13 cellular contexts compared by ENCODE assay signal in genomic region chr2:85878719-85879390, GRCh38. TPM values are rescaled to one million over a fixed set of nuclear protein-coding genes. Genes with fewer than 3 reads are reported as not detected.
DNase-seq lines count a peak whose midpoint lies in the region; ATAC-seq and TF ChIP-seq lines count a peak whose summit lies in the region.
"Had no signal": no experiment of that assay in that cellular context is flagged by ENCODE, and none has a peak within 500 bp of the region (broad histone marks: within the 10 kb centered on the region; RNA-seq: fewer than 3 reads in every experiment).

No MANE protein-coding gene starts in this region.

- no peaks in the 10 kb centered on the region for H3K36me3 ChIP-seq in upper lobe of right lung

- H3K4me3 ChIP-seq in upper lobe of right lung = no peak overlapping the region

- H3K4me1 Mint-ChIP-seq in activated naive CD4-positive, alpha-beta T cell treated with anti-CD3 and anti-CD28 coated beads, Interleukin-2, amount 50 U/mL, for 24 hours = peaks cover 76% of the 10 kb centered on the region
- peaks cover 28% of the 10 kb centered on the region for H3K4me1 Mint-ChIP-seq in activated T-helper 17 cell treated with anti-CD3 and anti-CD28 coated beads, Interleukin-2, amount 50 U/mL, for 72 hours
- H3K4me1 Mint-ChIP-seq in mesothelial cell of epicardium = no peaks in the 10 kb centered on the region

- DNase-seq in activated naive CD4-positive, alpha-beta T cell treated with Interleukin-2 at 50 U/mL for 16 hours = no peak
- DNase-seq in islet precursor cell (peak; percentile 61), upper lobe of right lung (no peak), A172 (ENCODE audit: low spot score) (no peak), mesothelial cell of epicardium (ENCODE audit: low spot score in 2 of 2, unreplicated experiment in 2 of 2) (no peak)
- DNase-seq: amniotic stem cell, hippocampal formation, NCI-H1436, posterior cingulate gyrus had no signal

- H3K27ac Mint-ChIP-seq in activated naive CD4-positive, alpha-beta T cell treated with anti-CD3 and anti-CD28 coated beads, Interleukin-2, amount 50 U/mL, for 24 hours = peak overlapping the region; percentile 75
- peak overlapping the region; percentile 11 for H3K27ac Mint-ChIP-seq in activated T-helper 17 cell treated with anti-CD3 and anti-CD28 coated beads, Interleukin-2, amount 50 U/mL, for 72 hours
- H3K27ac Mint-ChIP-seq in mesothelial cell of epicardium = no peak overlapping the region

- intact Hi-C loops in upper lobe of right lung (cut with DNase I) = no loop called here

- peaks cover 8% of the 10 kb centered on the region for H3K9me3 Mint-ChIP-seq in activated naive CD4-positive, alpha-beta T cell treated with anti-CD3 and anti-CD28 coated beads, Interleukin-2, amount 50 U/mL, for 24 hours
- peaks cover 5% of the 10 kb centered on the region for H3K9me3 Mint-ChIP-seq in activated T-helper 17 cell treated with anti-CD3 and anti-CD28 coated beads, Interleukin-2, amount 50 U/mL, for 72 hours
- peaks cover 11% of the 10 kb centered on the region for H3K9me3 Mint-ChIP-seq in mesothelial cell of epicardium

- H3K36me3 Mint-ChIP-seq in activated naive CD4-positive, alpha-beta T cell treated with anti-CD3 and anti-CD28 coated beads, Interleukin-2, amount 50 U/mL, for 24 hours = peaks cover 19% of the 10 kb centered on the region
- peaks cover 9% of the 10 kb centered on the region for H3K36me3 Mint-ChIP-seq in activated T-helper 17 cell treated with anti-CD3 and anti-CD28 coated beads, Interleukin-2, amount 50 U/mL, for 72 hours (ENCODE audit: low read depth)
- peaks cover 24% of the 10 kb centered on the region for H3K36me3 Mint-ChIP-seq in mesothelial cell of epicardium

- peak; percentile 26 for ATAC-seq in activated T-helper 17 cell treated with anti-CD3 and anti-CD28 coated beads, Interleukin-2, amount 50 U/mL, for 72 hours (replicated peaks)
- peak; percentile 66 for ATAC-seq in upper lobe of right lung
- no peak for ATAC-seq in GM21619 (IDR thresholded peaks at IDR 0.05; ENCODE audit: unreplicated experiment)
- ATAC-seq: HepG2 had no signal

- H3K27me3 Mint-ChIP-seq in activated naive CD4-positive, alpha-beta T cell treated with anti-CD3 and anti-CD28 coated beads, Interleukin-2, amount 50 U/mL, for 24 hours = no peaks in the 10 kb centered on the region
- H3K27me3 Mint-ChIP-seq in activated T-helper 17 cell treated with anti-CD3 and anti-CD28 coated beads, Interleukin-2, amount 50 U/mL, for 72 hours = no peaks in the 10 kb centered on the region
- no peaks in the 10 kb centered on the region for H3K27me3 Mint-ChIP-seq in mesothelial cell of epicardium (ENCODE audit: low read depth)

- H3K27me3 ChIP-seq in upper lobe of right lung = no peaks in the 10 kb centered on the region

- H3K27ac ChIP-seq in upper lobe of right lung = no peak overlapping the region

- no peak overlapping the region for H3K4me3 Mint-ChIP-seq in activated naive CD4-positive, alpha-beta T cell treated with anti-CD3 and anti-CD28 coated beads, Interleukin-2, amount 50 U/mL, for 24 hours
- peak overlapping the region; percentile 4 for H3K4me3 Mint-ChIP-seq in activated T-helper 17 cell treated with anti-CD3 and anti-CD28 coated beads, Interleukin-2, amount 50 U/mL, for 72 hours
- no peak overlapping the region for H3K4me3 Mint-ChIP-seq in mesothelial cell of epicardium

- H3K9me3 ChIP-seq in upper lobe of right lung = no peaks in the 10 kb centered on the region

- peaks cover 26% of the 10 kb centered on the region for H3K4me1 ChIP-seq in upper lobe of right lung

- TF ChIP-seq CTCF in upper lobe of right lung (IDR thresholded peaks at IDR 0.05) (no peak), mesothelial cell of epicardium (IDR thresholded peaks at IDR 0.05; ENCODE audit: unreplicated experiment) (no peak)

RNA-seq across cellular contexts. Expression of gene ST3GAL5, which starts 9.9 kb away (rescaled TPM):
- 10 to 100 TPM in 1 of 2 donors, 1 to 10 TPM in 1; 7.6 to 13.7 TPM for total RNA-seq in activated T-helper 17 cell treated with anti-CD3 and anti-CD28 coated beads, Interleukin-2, amount 50 U/mL, for 72 hours
- 76.7 TPM for total RNA-seq in upper lobe of right lung
- total RNA-seq in A172 (2014; rRNA removed; shearing (Covaris generic)) = 18.7 and 30.0 TPM in 2 replicates
- 23.2 to 28.6 TPM (median 25.8 TPM) in 3 replicates for total RNA-seq in mesothelial cell of epicardium
